ENCODE assay signal across 1 cellular context in genomic region chr11:47989779-47990178, GRCh38.
A peak's percentile ranks its signal among the peaks of the same experiment; 100 is the strongest.
TF ChIP-seq lines count a peak whose summit lies in the region.

No MANE protein-coding gene starts in this region.

TF ChIP-seq in K562, 482 proteins besides CTCF, POLR2A, EP300 and RAD21 (continued from another document):
- TF ChIP-seq AFF1 (IDR thresholded peaks at IDR 0.05; ENCODE audit: low read depth in 1 of 2, partially characterized antibody in 2 of 2) (peak in 1 of 2 experiments; percentile 47), ZNF165 (CRISPR knock-in tag; IDR thresholded peaks at IDR 0.05; ENCODE audit: borderline replicate concordance) (no peak), L3MBTL2 (IDR thresholded peaks at IDR 0.05) (no peak), TEAD4 (IDR thresholded peaks at IDR 0.05; ENCODE audit: low read length) (no peak), TEAD4 (CRISPR knock-in tag; IDR thresholded peaks at IDR 0.05; ENCODE audit: borderline replicate concordance) (no peak), ZSCAN32 (CRISPR knock-in tag; IDR thresholded peaks at IDR 0.05) (no peak), CHCHD3 (CRISPR knock-in tag; IDR thresholded peaks at IDR 0.05) (no peak), ZNF354B (CRISPR knock-in tag; IDR thresholded peaks at IDR 0.05) (no peak), CHD4 (IDR thresholded peaks at IDR 0.05; ENCODE audit: insufficient read depth, insufficient replicate concordance, low read depth, low read length, poor library complexity, severe bottlenecking) (peak; percentile 78), ESRRA (IDR thresholded peaks at IDR 0.05; ENCODE audit: borderline replicate concordance, low read depth) (no peak), POLR2AphosphoS2 (IDR thresholded peaks at IDR 0.05; ENCODE audit: low read length) (no peak)
